In genomic region chr2:7794916-7795315, GRCh38 we compare ENCODE assay signal across 15 cellular contexts.
DNase-seq lines count a peak whose midpoint lies in the region; ATAC-seq, FAIRE-seq and TF ChIP-seq lines count a peak whose summit lies in the region.
"Had no signal": no experiment of that assay in that cellular context is flagged by ENCODE, and none has a peak within 500 bp of the region (broad histone marks: within the 10 kb centered on the region; RNA-seq: fewer than 3 reads in every experiment).

No MANE protein-coding gene starts in this region.

- FAIRE-seq in pancreas (lab: Jason Lieb, UNC), result no peak
- FAIRE-seq: H54 had no signal

- H3K4me3 ChIP-seq in pancreas, result no peak overlapping the region
- H3K4me3 ChIP-seq in SJCRH30, result no peak overlapping the region

- H3K27me3 ChIP-seq in pancreas (no peaks in the 10 kb centered on the region), SJCRH30 (no peaks in the 10 kb centered on the region)

- H3K9me3 ChIP-seq in pancreas (no peaks in the 10 kb centered on the region), SJCRH30 (replicated peaks) (no peaks in the 10 kb centered on the region)

- intact Hi-C loops in pancreas (cut with DNase I), result no loop called here

- 27 to 31% methylated on average over 4 of the region's 4 CpGs for WGBS in pancreas, 2 donors

- ATAC-seq in pancreas, result peak in 1 of 4 donors; percentile 22

- DNase-seq in DMS79 treated with DMSO at 0.1 percent for 48 hours (lab: John Stamatoyannopoulos, UW) (peak; percentile 66), DMS79 (lab: John Stamatoyannopoulos, UW) (no peak), CD1c-positive myeloid dendritic cell (ENCODE audit: extremely low spot score) (peak; percentile 47), NCI-H774 (lab: John Stamatoyannopoulos, UW) (peak; percentile 47), pancreas (peak in 4 of 6 donors; percentile 32 to 47 (median 40)), GM03348 (ENCODE audit: low spot score) (no peak), SJCRH30 (no peak)
- no peak for DNase-seq in stimulated activated naive CD4-positive, alpha-beta T cell (lab: John Stamatoyannopoulos, UW)
- DNase-seq: 8988T, DMS 273 treated with DMSO at 0.1 percent for 48 hours, MM.1S, NCI-H510A treated with DMSO at 0.1 percent for 48 hours, OCI-M1, T-helper 2 cell had no signal

- no peak overlapping the region for H3K27ac ChIP-seq in pancreas
- no peak overlapping the region for H3K27ac ChIP-seq in SJCRH30

- H3K4me1 ChIP-seq in pancreas (peaks cover 5 to 30% (median 15%) of the 10 kb centered on the region in 3 donors), SJCRH30 (no peaks in the 10 kb centered on the region)

- TF ChIP-seq CTCF in pancreas (IDR thresholded peaks at IDR 0.05), result no peak

- H3K36me3 ChIP-seq in pancreas, result no peaks in the 10 kb centered on the region
- H3K36me3 ChIP-seq in SJCRH30, result no peaks in the 10 kb centered on the region

Comparison
In these comparisons a context has a peak if more than half of its experiments do, and no peak if none do; other contexts are left out.
1. DNase-seq: peak in DMS79 treated with DMSO at 0.1 percent for 48 hours (single experiment), CD1c-positive myeloid dendritic cell (single experiment), NCI-H774 (single experiment) and pancreas (4 of 6); none in DMS79 (single experiment), GM03348 (single experiment), SJCRH30 (0 of 2) and stimulated activated naive CD4-positive, alpha-beta T cell (0 of 6).